1 cellular context compared by ENCODE assay signal in genomic region chr2:26244479-26245230, GRCh38.
TF ChIP-seq lines count a peak whose summit lies in the region.

HADHA (minus strand) TSS chr2:26244632; CDS start chr2:26244596, 36 bp downstream.
HADHB (plus strand) TSS chr2:26244939; CDS start chr2:26254255, 9,316 bp downstream.

TF ChIP-seq in HEK293, 187 proteins besides CTCF, POLR2A, EP300 and RAD21 (continued from another document and continues in another):
- TF ChIP-seq, protein P1, sequence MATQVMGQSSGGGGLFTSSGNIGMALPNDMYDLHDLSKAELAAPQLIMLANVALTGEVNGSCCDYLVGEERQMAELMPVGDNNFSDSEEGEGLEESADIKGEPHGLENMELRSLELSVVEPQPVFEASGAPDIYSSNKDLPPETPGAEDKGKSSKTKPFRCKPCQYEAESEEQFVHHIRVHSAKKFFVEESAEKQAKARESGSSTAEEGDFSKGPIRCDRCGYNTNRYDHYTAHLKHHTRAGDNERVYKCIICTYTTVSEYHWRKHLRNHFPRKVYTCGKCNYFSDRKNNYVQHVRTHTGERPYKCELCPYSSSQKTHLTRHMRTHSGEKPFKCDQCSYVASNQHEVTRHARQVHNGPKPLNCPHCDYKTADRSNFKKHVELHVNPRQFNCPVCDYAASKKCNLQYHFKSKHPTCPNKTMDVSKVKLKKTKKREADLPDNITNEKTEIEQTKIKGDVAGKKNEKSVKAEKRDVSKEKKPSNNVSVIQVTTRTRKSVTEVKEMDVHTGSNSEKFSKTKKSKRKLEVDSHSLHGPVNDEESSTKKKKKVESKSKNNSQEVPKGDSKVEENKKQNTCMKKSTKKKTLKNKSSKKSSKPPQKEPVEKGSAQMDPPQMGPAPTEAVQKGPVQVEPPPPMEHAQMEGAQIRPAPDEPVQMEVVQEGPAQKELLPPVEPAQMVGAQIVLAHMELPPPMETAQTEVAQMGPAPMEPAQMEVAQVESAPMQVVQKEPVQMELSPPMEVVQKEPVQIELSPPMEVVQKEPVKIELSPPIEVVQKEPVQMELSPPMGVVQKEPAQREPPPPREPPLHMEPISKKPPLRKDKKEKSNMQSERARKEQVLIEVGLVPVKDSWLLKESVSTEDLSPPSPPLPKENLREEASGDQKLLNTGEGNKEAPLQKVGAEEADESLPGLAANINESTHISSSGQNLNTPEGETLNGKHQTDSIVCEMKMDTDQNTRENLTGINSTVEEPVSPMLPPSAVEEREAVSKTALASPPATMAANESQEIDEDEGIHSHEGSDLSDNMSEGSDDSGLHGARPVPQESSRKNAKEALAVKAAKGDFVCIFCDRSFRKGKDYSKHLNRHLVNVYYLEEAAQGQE (tag by site-specific recombination; IDR thresholded peaks at IDR 0.05): peak; percentile 91
- TF ChIP-seq ZNF530 (tag by site-specific recombination; IDR thresholded peaks at IDR 0.05; ENCODE audit: low read depth) (no peak), AEBP2 (tag by site-specific recombination; IDR thresholded peaks at IDR 0.05; ENCODE audit: borderline replicate concordance) (no peak), ZNF629 (tag by site-specific recombination; IDR thresholded peaks at IDR 0.05) (peak; percentile 49), TCF7L2 (IDR thresholded peaks at IDR 0.05; ENCODE audit: borderline replicate concordance, low read depth, low read length) (no peak), ZBTB6 (tag by site-specific recombination; IDR thresholded peaks at IDR 0.05) (no peak), ZNF610 (tag by site-specific recombination; IDR thresholded peaks at IDR 0.05; ENCODE audit: borderline replicate concordance) (0 out of 2 replicates have a peak, but pooled peaks have one; percentile 13), ZNF623 (tag by site-specific recombination; IDR thresholded peaks at IDR 0.05) (no peak), ZNF571 (tag by site-specific recombination; IDR thresholded peaks at IDR 0.05) (no peak), PRDM10 (tag by site-specific recombination; IDR thresholded peaks at IDR 0.05) (no peak; the same call in 1 of the 2 replicates), ZBTB8A (tag by site-specific recombination; IDR thresholded peaks at IDR 0.05) (peak; percentile 39; the same call in 1 of the 2 replicates), ZNF521 (tag by site-specific recombination; IDR thresholded peaks at IDR 0.05) (no peak), ZNF239 (tag by site-specific recombination; IDR thresholded peaks at IDR 0.05) (no peak), ZNF404 (tag by site-specific recombination; IDR thresholded peaks at IDR 0.05) (no peak), FEZF1 (tag by site-specific recombination; IDR thresholded peaks at IDR 0.05) (0 out of 2 replicates have a peak, but pooled peaks have one; percentile 23), ZNF692 (tag by site-specific recombination; IDR thresholded peaks at IDR 0.05) (peak; percentile 51; the same call in 1 of the 2 replicates), SETDB1 (IDR thresholded peaks at IDR 0.05; ENCODE audit: insufficient read length, low read length) (no peak), SCRT1 (tag by site-specific recombination; IDR thresholded peaks at IDR 0.05; ENCODE audit: borderline replicate concordance) (no peak), YY1 (tag by site-specific recombination; IDR thresholded peaks at IDR 0.05) (peak; percentile 69), ZNF596 (tag by site-specific recombination; IDR thresholded peaks at IDR 0.05) (no peak), ZNF558 (tag by site-specific recombination; IDR thresholded peaks at IDR 0.05) (no peak), ZNF221 (tag by site-specific recombination; IDR thresholded peaks at IDR 0.05; ENCODE audit: borderline replicate concordance) (no peak), ZNF621 (tag by site-specific recombination; IDR thresholded peaks at IDR 0.05) (no peak), ZIC2 (tag by site-specific recombination; IDR thresholded peaks at IDR 0.05) (peak; percentile 61), SALL2 (tag by site-specific recombination; IDR thresholded peaks at IDR 0.05; ENCODE audit: borderline replicate concordance) (no peak), ZNF777 (tag by site-specific recombination; IDR thresholded peaks at IDR 0.05; ENCODE audit: borderline replicate concordance) (no peak; the same call in 1 of the 2 replicates), ZNF19 (tag by site-specific recombination; IDR thresholded peaks at IDR 0.05; ENCODE audit: low read depth) (no peak), ZNF580 (tag by site-specific recombination; IDR thresholded peaks at IDR 0.05) (0 out of 2 replicates have a peak, but pooled peaks have one; percentile 24), ZNF140 (tag by site-specific recombination; IDR thresholded peaks at IDR 0.05) (no peak), GLI2 (tag by site-specific recombination; IDR thresholded peaks at IDR 0.05; ENCODE audit: borderline replicate concordance, low read depth) (no peak), ZNF146 (tag by site-specific recombination; IDR thresholded peaks at IDR 0.05) (no peak), ZNF292 (tag by site-specific recombination; IDR thresholded peaks at IDR 0.05; ENCODE audit: borderline replicate concordance, low read depth) (no peak)
- TF ChIP-seq, protein P2, sequence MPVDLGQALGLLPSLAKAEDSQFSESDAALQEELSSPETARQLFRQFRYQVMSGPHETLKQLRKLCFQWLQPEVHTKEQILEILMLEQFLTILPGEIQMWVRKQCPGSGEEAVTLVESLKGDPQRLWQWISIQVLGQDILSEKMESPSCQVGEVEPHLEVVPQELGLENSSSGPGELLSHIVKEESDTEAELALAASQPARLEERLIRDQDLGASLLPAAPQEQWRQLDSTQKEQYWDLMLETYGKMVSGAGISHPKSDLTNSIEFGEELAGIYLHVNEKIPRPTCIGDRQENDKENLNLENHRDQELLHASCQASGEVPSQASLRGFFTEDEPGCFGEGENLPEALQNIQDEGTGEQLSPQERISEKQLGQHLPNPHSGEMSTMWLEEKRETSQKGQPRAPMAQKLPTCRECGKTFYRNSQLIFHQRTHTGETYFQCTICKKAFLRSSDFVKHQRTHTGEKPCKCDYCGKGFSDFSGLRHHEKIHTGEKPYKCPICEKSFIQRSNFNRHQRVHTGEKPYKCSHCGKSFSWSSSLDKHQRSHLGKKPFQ (tag by site-specific recombination; IDR thresholded peaks at IDR 0.05): no peak
- TF ChIP-seq, protein P3, sequence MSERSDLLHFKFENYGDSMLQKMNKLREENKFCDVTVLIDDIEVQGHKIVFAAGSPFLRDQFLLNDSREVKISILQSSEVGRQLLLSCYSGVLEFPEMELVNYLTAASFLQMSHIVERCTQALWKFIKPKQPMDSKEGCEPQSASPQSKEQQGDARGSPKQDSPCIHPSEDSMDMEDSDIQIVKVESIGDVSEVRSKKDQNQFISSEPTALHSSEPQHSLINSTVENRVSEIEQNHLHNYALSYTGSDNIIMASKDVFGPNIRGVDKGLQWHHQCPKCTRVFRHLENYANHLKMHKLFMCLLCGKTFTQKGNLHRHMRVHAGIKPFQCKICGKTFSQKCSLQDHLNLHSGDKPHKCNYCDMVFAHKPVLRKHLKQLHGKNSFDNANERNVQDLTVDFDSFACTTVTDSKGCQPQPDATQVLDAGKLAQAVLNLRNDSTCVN (tag by site-specific recombination; optimal IDR thresholded peaks at IDR 0.05): peak; percentile 42
- TF ChIP-seq, protein P4, sequence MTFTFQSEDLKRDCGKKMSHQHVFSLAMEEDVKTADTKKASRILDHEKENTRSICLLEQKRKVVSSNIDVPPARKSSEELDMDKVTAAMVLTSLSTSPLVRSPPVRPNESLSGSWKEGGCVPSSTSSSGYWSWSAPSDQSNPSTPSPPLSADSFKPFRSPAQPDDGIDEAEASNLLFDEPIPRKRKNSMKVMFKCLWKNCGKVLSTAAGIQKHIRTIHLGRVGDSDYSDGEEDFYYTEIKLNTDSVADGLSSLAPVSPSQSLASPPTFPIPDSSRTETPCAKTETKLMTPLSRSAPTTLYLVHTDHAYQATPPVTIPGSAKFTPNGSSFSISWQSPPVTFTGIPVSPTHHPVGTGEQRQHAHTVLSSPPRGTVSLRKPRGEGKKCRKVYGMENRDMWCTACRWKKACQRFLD (tag by site-specific recombination; IDR thresholded peaks at IDR 0.05): no peak
- TF ChIP-seq, protein P5, sequence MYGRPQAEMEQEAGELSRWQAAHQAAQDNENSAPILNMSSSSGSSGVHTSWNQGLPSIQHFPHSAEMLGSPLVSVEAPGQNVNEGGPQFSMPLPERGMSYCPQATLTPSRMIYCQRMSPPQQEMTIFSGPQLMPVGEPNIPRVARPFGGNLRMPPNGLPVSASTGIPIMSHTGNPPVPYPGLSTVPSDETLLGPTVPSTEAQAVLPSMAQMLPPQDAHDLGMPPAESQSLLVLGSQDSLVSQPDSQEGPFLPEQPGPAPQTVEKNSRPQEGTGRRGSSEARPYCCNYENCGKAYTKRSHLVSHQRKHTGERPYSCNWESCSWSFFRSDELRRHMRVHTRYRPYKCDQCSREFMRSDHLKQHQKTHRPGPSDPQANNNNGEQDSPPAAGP (tag by site-specific recombination; IDR thresholded peaks at IDR 0.05): peak; percentile 53; the same call in 1 of the 2 replicates
- TF ChIP-seq, protein P6, sequence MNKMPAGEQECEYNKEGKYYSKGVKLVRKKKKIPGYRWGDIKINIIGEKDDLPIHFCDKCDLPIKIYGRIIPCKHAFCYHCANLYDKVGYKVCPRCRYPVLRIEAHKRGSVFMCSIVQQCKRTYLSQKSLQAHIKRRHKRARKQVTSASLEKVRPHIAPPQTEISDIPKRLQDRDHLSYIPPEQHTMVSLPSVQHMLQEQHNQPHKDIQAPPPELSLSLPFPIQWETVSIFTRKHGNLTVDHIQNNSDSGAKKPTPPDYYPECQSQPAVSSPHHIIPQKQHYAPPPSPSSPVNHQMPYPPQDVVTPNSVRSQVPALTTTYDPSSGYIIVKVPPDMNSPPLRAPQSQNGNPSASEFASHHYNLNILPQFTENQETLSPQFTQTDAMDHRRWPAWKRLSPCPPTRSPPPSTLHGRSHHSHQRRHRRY (tag by site-specific recombination; IDR thresholded peaks at IDR 0.05): no peak
